In the genomic region with DNA sequence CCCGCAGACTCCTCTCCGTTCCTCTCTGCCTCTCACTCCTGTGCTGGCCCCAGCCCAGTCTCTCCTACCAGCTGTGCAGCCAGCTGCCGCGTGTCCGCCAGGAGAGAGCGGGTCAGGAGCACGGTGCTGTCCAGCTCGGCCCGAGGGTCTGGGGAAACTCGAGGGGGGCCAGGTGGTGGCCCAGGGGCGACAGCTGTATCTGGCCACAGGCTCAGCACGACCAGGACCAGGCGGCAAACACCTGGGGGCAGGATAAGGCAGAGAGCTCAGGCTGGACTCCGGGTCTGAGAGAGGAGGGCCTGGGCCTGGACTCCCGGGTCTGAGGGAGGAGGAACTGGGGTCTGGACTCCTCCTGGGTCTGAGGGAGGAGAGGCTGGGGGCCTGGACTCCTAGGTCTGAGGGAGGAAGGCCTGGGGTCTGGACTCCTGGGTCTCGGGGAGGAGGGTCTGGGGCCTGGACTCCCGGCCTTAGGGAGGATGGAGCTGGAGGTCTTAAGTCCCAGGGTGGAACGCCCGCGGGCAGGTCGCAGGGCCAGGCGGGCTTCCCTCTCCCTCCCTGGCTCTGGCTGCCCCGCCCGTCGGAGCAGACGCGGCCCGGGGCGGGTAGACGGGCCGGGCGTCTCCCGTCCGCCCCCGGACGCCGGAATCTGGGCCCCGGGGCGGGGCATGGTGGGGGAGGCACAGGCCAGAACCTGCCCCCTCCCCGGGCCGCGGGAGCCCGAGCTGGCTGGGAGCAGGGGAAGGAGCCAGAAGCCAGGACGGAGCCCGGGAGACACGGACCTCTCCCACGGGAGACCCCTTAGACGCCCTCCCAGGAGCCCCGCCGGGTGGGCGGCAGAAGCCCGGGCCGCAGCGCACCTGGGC, we compare ENCODE assay signal across 9 cellular contexts. TPM values are rescaled to one million over a fixed set of nuclear protein-coding genes. Genes with fewer than 3 reads are reported as not detected.
DNase-seq lines count a peak whose midpoint lies in the region; ATAC-seq and TF ChIP-seq lines count a peak whose summit lies in the region.
"Had no signal": no experiment of that assay in that cellular context is flagged by ENCODE, and none has a peak within 500 bp of the region (broad histone marks: within the 10 kb centered on the region; RNA-seq: fewer than 3 reads in every experiment).

No MANE protein-coding gene starts in this region.

- peaks cover 11% of the 10 kb centered on the region for H3K27me3 ChIP-seq in MG63
- peaks cover 23% of the 10 kb centered on the region for H3K27me3 ChIP-seq in CD4-positive, alpha-beta memory T cell (ENCODE audit: insufficient read depth, low read length)

- H3K36me3 Mint-ChIP-seq in dendritic cell treated with granulocyte-macrophage colony-stimulating factor and Interleukin-4, amounts not matched to agents 40 ng/mL and 50 ng/mL, for 4 days (ENCODE audit: low read depth), result no peaks in the 10 kb centered on the region
- H3K36me3 Mint-ChIP-seq in nephron (ENCODE audit: low read depth), result no peaks in the 10 kb centered on the region
- no peaks in the 10 kb centered on the region for H3K36me3 Mint-ChIP-seq in CD4-positive, alpha-beta memory T cell

- no peak for TF ChIP-seq CTCF in nephron (IDR thresholded peaks at IDR 0.05; ENCODE audit: unreplicated experiment in 3 of 3)

- H3K4me1 Mint-ChIP-seq in dendritic cell treated with granulocyte-macrophage colony-stimulating factor and Interleukin-4, amounts not matched to agents 40 ng/mL and 50 ng/mL, for 4 days (ENCODE audit: low read depth), result peaks cover 11% of the 10 kb centered on the region
- peaks cover 12% of the 10 kb centered on the region for H3K4me1 Mint-ChIP-seq in nephron
- H3K4me1 Mint-ChIP-seq in CD4-positive, alpha-beta memory T cell, result peaks cover 6 to 13% (median 9%) of the 10 kb centered on the region in 4 donors

- no peak for ATAC-seq in GM21367 (IDR thresholded peaks at IDR 0.05; ENCODE audit: unreplicated experiment)

- intact Hi-C loops in dendritic cell treated with granulocyte-macrophage colony-stimulating factor and Interleukin-4, amounts not matched to agents 40 ng/mL and 50 ng/mL, for 4 days (cut with micrococcal nuclease), result no loop called here
- intact Hi-C loops in CD4-positive, alpha-beta memory T cell (cut with micrococcal nuclease), result no loop called here

- H3K27ac ChIP-seq in CD4-positive, alpha-beta memory T cell (ENCODE audit: low read depth, low read length), result no peak overlapping the region

- H3K4me3 ChIP-seq in MG63, result no peak overlapping the region
- H3K4me3 ChIP-seq in CD4-positive, alpha-beta memory T cell (ENCODE audit: low read length in 2 of 2), result no peak overlapping the region

- no peaks in the 10 kb centered on the region for H3K9me3 Mint-ChIP-seq in dendritic cell treated with granulocyte-macrophage colony-stimulating factor and Interleukin-4, amounts not matched to agents 40 ng/mL and 50 ng/mL, for 4 days
- H3K9me3 Mint-ChIP-seq in nephron, result no peaks in the 10 kb centered on the region
- H3K9me3 Mint-ChIP-seq in CD4-positive, alpha-beta memory T cell, result peaks cover 0 to 4% (median 0%) of the 10 kb centered on the region in 8 donors

- POLR2A ChIA-PET in CD4-positive, alpha-beta memory T cell (lab: Charles Lee; ENCODE audit: partially characterized antibody), result interaction anchor here (1.1 to 1.8 kb wide), 2 partner anchors 15 kb away, joined by 4 to 5 read pairs; partner anchors contain the start of gene TMEM238

- peaks cover 7% of the 10 kb centered on the region for H3K4me1 ChIP-seq in CD4-positive, alpha-beta memory T cell (ENCODE audit: insufficient read depth, low read length)

- DNase-seq in Daoy (ENCODE audit: low read depth) (peak; percentile 69), MG63 (peak; percentile 66), NCI-H1694 (lab: John Stamatoyannopoulos, UW) (no peak), NAMALWA (ENCODE audit: low spot score) (no peak)
- no peak for DNase-seq in CD4-positive, alpha-beta memory T cell

- peak overlapping the region; percentile 59 for H3K4me3 Mint-ChIP-seq in dendritic cell treated with granulocyte-macrophage colony-stimulating factor and Interleukin-4, amounts not matched to agents 40 ng/mL and 50 ng/mL, for 4 days
- peak overlapping the region in 2 of 3 experiments; percentile 14 to 52 for H3K4me3 Mint-ChIP-seq in nephron
- peak overlapping the region in 1 of 8 donors; percentile 31 for H3K4me3 Mint-ChIP-seq in CD4-positive, alpha-beta memory T cell

- no peaks in the 10 kb centered on the region for H3K9me3 ChIP-seq in MG63
- H3K9me3 ChIP-seq in CD4-positive, alpha-beta memory T cell (ENCODE audit: control insufficient read depth in 1 of 2, low read length in 2 of 2), result no peaks in the 10 kb centered on the region

- no peaks in the 10 kb centered on the region for H3K36me3 ChIP-seq in MG63
- no peaks in the 10 kb centered on the region for H3K36me3 ChIP-seq in CD4-positive, alpha-beta memory T cell (ENCODE audit: insufficient read depth, low read length)

- H3K27ac Mint-ChIP-seq in dendritic cell treated with granulocyte-macrophage colony-stimulating factor and Interleukin-4, amounts not matched to agents 40 ng/mL and 50 ng/mL, for 4 days, result no peak overlapping the region
- H3K27ac Mint-ChIP-seq in nephron, result no peak overlapping the region
- H3K27ac Mint-ChIP-seq in CD4-positive, alpha-beta memory T cell, result no peak overlapping the region

- peaks cover 72% of the 10 kb centered on the region for H3K27me3 Mint-ChIP-seq in dendritic cell treated with granulocyte-macrophage colony-stimulating factor and Interleukin-4, amounts not matched to agents 40 ng/mL and 50 ng/mL, for 4 days
- peaks cover 43% of the 10 kb centered on the region for H3K27me3 Mint-ChIP-seq in nephron (ENCODE audit: low read depth)
- H3K27me3 Mint-ChIP-seq in CD4-positive, alpha-beta memory T cell, result peaks cover 28 to 37% of the 10 kb centered on the region in 2 donors

- CTCF ChIA-PET in CD4-positive, alpha-beta memory T cell (lab: Charles Lee; ENCODE audit: partially characterized antibody), result no interaction called here

RNA-seq across cellular contexts. Expression of gene IL11, which starts 1.3 kb away (rescaled TPM):
- total RNA-seq in Daoy (2014; rRNA removed; shearing (Covaris generic)), result 56.5 and 60.4 TPM in 2 replicates
- total RNA-seq in MG63 (2014; rRNA removed; shearing (Covaris generic); ENCODE audit: low replicate concordance), result 0.95 TPM in 1 of 2 replicates, not detected in the other
- under 1 TPM; 0.32 to 0.47 TPM for total RNA-seq in CD4-positive, alpha-beta memory T cell
- polyA plus RNA-seq in CD4-positive, alpha-beta memory T cell, result not detected

RNA-seq across cellular contexts. Expression of gene GARIN5B, which starts 5.9 kb away (rescaled TPM):
- total RNA-seq in Daoy (2014; rRNA removed; shearing (Covaris generic)), result not detected in 2 replicates
- total RNA-seq in MG63 (2014; rRNA removed; shearing (Covaris generic); ENCODE audit: low replicate concordance), result not detected in 2 replicates
- total RNA-seq in CD4-positive, alpha-beta memory T cell, result not detected
- not detected for polyA plus RNA-seq in CD4-positive, alpha-beta memory T cell
- polyA plus RNA-seq: adipose tissue had no signal

RNA-seq across cellular contexts. Expression of gene TMEM190, which starts 7.7 kb away (rescaled TPM):
- not detected in 2 replicates for total RNA-seq in Daoy (2014; rRNA removed; shearing (Covaris generic))
- not detected in 2 replicates for total RNA-seq in MG63 (2014; rRNA removed; shearing (Covaris generic); ENCODE audit: low replicate concordance)
- not detected for total RNA-seq in CD4-positive, alpha-beta memory T cell
- polyA plus RNA-seq in CD4-positive, alpha-beta memory T cell, result not detected
- polyA plus RNA-seq: adipose tissue had no signal

RNA-seq across cellular contexts. Expression of gene COX6B2, which starts 14.4 kb away (rescaled TPM):
- not detected in 2 replicates for total RNA-seq in Daoy (2014; rRNA removed; shearing (Covaris generic))
- not detected in 2 replicates for total RNA-seq in MG63 (2014; rRNA removed; shearing (Covaris generic); ENCODE audit: low replicate concordance)
- under 1 TPM in 1 of 2 experiments, not detected in 1; 0.38 TPM for total RNA-seq in CD4-positive, alpha-beta memory T cell
- polyA plus RNA-seq in CD4-positive, alpha-beta memory T cell, result not detected

RNA-seq across cellular contexts. Expression of gene TMEM238, which starts 15.2 kb away (rescaled TPM):
- 3.3 and 3.9 TPM in 2 replicates for total RNA-seq in Daoy (2014; rRNA removed; shearing (Covaris generic))
- 3.5 TPM in 1 of 2 replicates, not detected in the other for total RNA-seq in MG63 (2014; rRNA removed; shearing (Covaris generic); ENCODE audit: low replicate concordance)
- 1 to 10 TPM; 9.6 to 9.9 TPM for total RNA-seq in CD4-positive, alpha-beta memory T cell
- 1 to 10 TPM in 1 of 2 donors, not detected in 1; 2.4 TPM for polyA plus RNA-seq in CD4-positive, alpha-beta memory T cell

Comparison
In these comparisons a context has a peak if more than half of its experiments do, and no peak if none do; other contexts are left out.
1. DNase-seq: peak in Daoy (single experiment) and MG63 (single experiment); none in NCI-H1694 (single experiment), NAMALWA (single experiment) and CD4-positive, alpha-beta memory T cell (0 of 5).
2. RNA of gene IL11, which starts 1.3 kb away (total RNA-seq): 56.5 to 60.4 TPM in Daoy; 0.95 TPM in MG63 and 0.32 to 0.47 TPM in CD4-positive, alpha-beta memory T cell; every median in the first group is over 10 times any median in the second.